Comparison of ENCODE assay signal across 21 cellular contexts in the genomic region with DNA sequence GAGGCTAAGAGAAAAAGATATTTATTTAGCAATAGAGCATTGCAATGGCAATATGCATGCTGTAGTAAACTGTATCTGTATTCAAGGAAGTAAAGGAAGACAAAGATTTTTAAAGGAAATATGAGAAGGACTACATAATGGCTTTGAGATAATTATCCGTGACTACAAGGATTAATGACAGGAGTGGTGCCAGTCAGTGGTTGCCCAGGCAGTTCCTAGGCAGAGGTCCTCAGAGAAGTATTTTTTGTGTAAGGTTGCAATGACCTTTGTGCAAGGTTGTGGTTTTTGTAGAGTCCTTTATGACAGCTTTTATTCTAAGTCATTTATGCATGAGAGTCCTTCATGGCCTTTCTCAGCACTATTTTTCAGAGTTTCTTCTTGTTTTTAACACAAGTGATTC.
"Had no signal": no experiment of that assay in that cellular context is flagged by ENCODE, and none has a peak within 500 bp of the region (broad histone marks: within the 10 kb centered on the region; RNA-seq: fewer than 3 reads in every experiment).

No MANE protein-coding gene starts in this region.

- ATAC-seq: activated CD4-positive, CD25-positive, alpha-beta regulatory T cell treated with anti-CD3 and anti-CD28 coated beads, Interleukin-2, amount 50 U/mL, for 24 hours; activated CD8-positive, alpha-beta T cell treated with anti-CD3 and anti-CD28 coated beads for 36 hours; PC-3 had no signal

- H3K4me1 ChIP-seq: adrenal gland, breast epithelium had no signal

- H3K27me3 ChIP-seq: adrenal gland, breast epithelium had no signal

- H3K9me3 ChIP-seq: adrenal gland, breast epithelium had no signal

- H3K36me3 ChIP-seq: adrenal gland, breast epithelium had no signal

- DNase-seq: activated CD4-positive, alpha-beta T cell treated with anti-CD3 and anti-CD28 coated beads for 4 hours; activated CD8-positive, alpha-beta memory T cell treated with anti-CD3 and anti-CD28 coated beads, Interleukin-2, amount 50 U/mL, for 48 hours; activated CD8-positive, alpha-beta T cell treated with anti-CD3 and anti-CD28 coated beads for 36 hours; activated naive CD4-positive, alpha-beta T cell treated with anti-CD3 and anti-CD28 coated beads, Interleukin-2, amount 50 U/mL, for 16 hours; activated naive CD8-positive, alpha-beta T cell treated with anti-CD3 and anti-CD28 coated beads, Interleukin-2, amount 10 ng/mL, durations not matched to agents 7 days and 5 days; activated T-cell treated with anti-CD3 and anti-CD28 coated beads, Interleukin-2, amount 50 U/mL, for 1 hour; adrenal gland; anterior cingulate cortex; central memory CD4-positive, alpha-beta T cell; Karpas-422; NCI-H1694; NCI-H2029; NCI-H2107; NCI-H2171 treated with DMSO at 0.1 percent for 48 hours; NCI-H226; NCI-H69; NK-92 treated with Interleukin-12 subunit alpha and Interleukin-12 subunit beta, amount 100 ng/mL, for 24 hours; PC-3 had no signal

- H3K27ac ChIP-seq: adrenal gland, breast epithelium, coronary artery had no signal

- H3K4me3 ChIP-seq: adrenal gland, breast epithelium, coronary artery had no signal
